Comparison of ENCODE assay signal across 8 cellular contexts in the genomic region with DNA sequence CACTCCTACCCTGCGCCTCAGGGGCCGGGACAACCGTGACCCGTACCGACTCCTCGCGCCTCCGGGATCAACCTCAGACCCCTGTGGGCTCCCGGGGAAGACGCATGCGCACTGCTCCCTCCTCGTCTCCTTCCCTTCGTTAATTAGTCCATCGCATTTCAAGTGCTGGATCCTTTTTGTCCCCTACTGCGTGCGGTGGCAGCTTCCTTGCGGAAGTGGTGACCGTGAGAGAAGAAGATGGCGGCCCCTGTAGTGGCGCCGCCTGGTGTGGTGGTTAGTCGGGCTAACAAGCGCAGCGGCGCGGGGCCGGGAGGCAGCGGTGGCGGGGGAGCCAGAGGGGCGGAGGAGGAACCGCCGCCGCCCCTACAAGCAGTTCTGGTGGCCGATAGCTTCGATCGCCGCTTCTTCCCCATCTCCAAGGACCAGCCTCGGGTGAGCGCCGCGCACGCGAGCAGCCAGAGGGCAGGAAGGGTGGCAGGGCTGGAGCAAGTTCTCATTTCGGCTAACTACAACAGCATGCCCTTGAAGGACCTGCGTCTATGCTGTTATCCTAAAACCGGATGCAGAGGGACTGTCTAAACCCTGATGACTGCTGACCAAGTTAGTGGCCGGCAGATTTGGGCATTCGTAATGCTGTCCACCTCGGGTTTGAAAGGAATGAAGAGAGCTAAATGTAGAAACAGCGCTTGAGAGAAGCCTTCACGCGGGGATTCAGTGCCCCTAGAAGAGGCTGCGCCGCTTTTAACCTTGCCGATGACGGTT. TPM values are rescaled to one million over a fixed set of nuclear protein-coding genes. Genes with fewer than 3 reads are reported as not detected.
DNase-seq lines count a peak whose midpoint lies in the region; ATAC-seq and TF ChIP-seq lines count a peak whose summit lies in the region.

TSS of gene EIF2B5 (plus strand) at position 210 of the 762 bp plus-strand sequence. CDS start at position 238, 28 bp downstream.

- H3K36me3 ChIP-seq in SK-N-SH (replicated peaks in 1 of 2; ENCODE audit: control insufficient read depth in 1 of 2, insufficient read depth in 2 of 2, low read length in 1 of 2) = peaks cover 9 to 14% of the 10 kb centered on the region in 2 experiments
- H3K36me3 ChIP-seq in osteoblast (ENCODE audit: insufficient read depth, low read length) = peaks cover 14% of the 10 kb centered on the region
- H3K36me3 ChIP-seq in thymus (ENCODE audit: control insufficient read depth, insufficient read depth) = peaks cover 3% of the 10 kb centered on the region

- no peaks in the 10 kb centered on the region for H3K9me2 ChIP-seq in SK-N-SH

- POLR2A ChIA-PET in GM10248 (lab: Yijun Ruan, JAX) (interaction anchor here (0.8 to 1.5 kb wide), 2 partner anchors 9 to 45 kb away, joined by 3 read pairs; no protein-coding TSS in a partner anchor), SK-N-SH (lab: Yijun Ruan, JAX) (interaction anchor here (1.3 to 1.5 kb wide), 2 partner anchors 9 to 21 kb away, joined by 4 to 9 read pairs; partner anchors contain the start of gene DVL3)

- under 1% methylated on average over 33 of the region's 56 CpGs for WGBS in SK-N-SH (ENCODE audit: low lambda C conversion rate)
- WGBS in thymus = under 1% methylated on average over 56 of the region's 56 CpGs

- H3K4me1 Mint-ChIP-seq in activated naive CD4-positive, alpha-beta T cell treated with anti-CD3 and anti-CD28 coated beads, Interleukin-2, amount 50 U/mL, for 24 hours = peaks cover 31% of the 10 kb centered on the region

- H3K9me3 Mint-ChIP-seq in activated naive CD4-positive, alpha-beta T cell treated with anti-CD3 and anti-CD28 coated beads, Interleukin-2, amount 50 U/mL, for 24 hours = no peaks in the 10 kb centered on the region

- TF ChIP-seq RAD21 in SK-N-SH (IDR thresholded peaks at IDR 0.05; ENCODE audit: low read length) = peak; percentile 13

- H3K4me3 ChIP-seq in SK-N-SH (ENCODE audit: low read depth in 2 of 2, low read length in 1 of 2) = peak within 1 kb of the TSS; percentile 82 to 96
- H3K4me3 ChIP-seq in osteoblast (ENCODE audit: insufficient read depth, low read length) = peak within 1 kb of the TSS; percentile 89
- peak within 1 kb of the TSS; percentile 89 for H3K4me3 ChIP-seq in thymus (ENCODE audit: low read length)

- no peaks in the 10 kb centered on the region for H4K20me1 ChIP-seq in SK-N-SH (ENCODE audit: insufficient read depth)
- H4K20me1 ChIP-seq in osteoblast (ENCODE audit: insufficient read depth, low read length) = peaks cover 16% of the 10 kb centered on the region

- H3K27me3 Mint-ChIP-seq in activated naive CD4-positive, alpha-beta T cell treated with anti-CD3 and anti-CD28 coated beads, Interleukin-2, amount 50 U/mL, for 24 hours = no peaks in the 10 kb centered on the region

- no peaks in the 10 kb centered on the region for H3K27me3 ChIP-seq in SK-N-SH (ENCODE audit: insufficient read depth)
- H3K27me3 ChIP-seq in osteoblast (ENCODE audit: insufficient read depth, low read length) = no peaks in the 10 kb centered on the region
- no peaks in the 10 kb centered on the region for H3K27me3 ChIP-seq in thymus (ENCODE audit: control insufficient read depth, insufficient read depth)

- peak; percentile 89 for ATAC-seq in HG02571 (IDR thresholded peaks at IDR 0.05; ENCODE audit: unreplicated experiment)

- peak within 1 kb of the TSS; percentile 98 for H3K27ac Mint-ChIP-seq in activated naive CD4-positive, alpha-beta T cell treated with anti-CD3 and anti-CD28 coated beads, Interleukin-2, amount 50 U/mL, for 24 hours

- peaks cover 10% of the 10 kb centered on the region for H3F3A ChIP-seq in SK-N-SH (replicated peaks; ENCODE audit: insufficient read depth)

- no peak for TF ChIP-seq EP300 in SK-N-SH (IDR thresholded peaks at IDR 0.05; ENCODE audit: borderline replicate concordance in 1 of 2, low read depth in 1 of 2, low read length in 1 of 2)

- no peaks in the 10 kb centered on the region for H3K9me3 ChIP-seq in SK-N-SH
- H3K9me3 ChIP-seq in osteoblast (ENCODE audit: low read depth, low read length) = no peaks in the 10 kb centered on the region
- no peaks in the 10 kb centered on the region for H3K9me3 ChIP-seq in thymus (ENCODE audit: control insufficient read depth)

- peak; percentile 92 for DNase-seq in GM10248 (ENCODE audit: extremely low spot score)
- DNase-seq in NCI-H1048 (lab: John Stamatoyannopoulos, UW) = peak; percentile 63
- peak; percentile 93 for DNase-seq in SK-N-SH
- peak; percentile 68 for DNase-seq in glomerular endothelial cell (ENCODE audit: extremely low read depth, low read depth, low spot score)
- DNase-seq in osteoblast (ENCODE audit: insufficient read length, low spot score, missing footprints) = peak; percentile 87

- H3K4me2 ChIP-seq in SK-N-SH (peak within 1 kb of the TSS; percentile 90), osteoblast (ENCODE audit: insufficient read depth, low read length) (peak within 1 kb of the TSS; percentile 100)

- CTCF ChIA-PET in GM10248 (lab: Yijun Ruan, JAX) = interaction anchor here (0.8 to 1.9 kb wide), 5 partner anchors 9 to 251 kb away, joined by 3 to 14 read pairs (median 5); partner anchors contain the start of gene PARL
- CTCF ChIA-PET in SK-N-SH (lab: Yijun Ruan, JAX) = interaction anchor here (0.7 to 4.0 kb wide), 13 partner anchors 10 to 552 kb away, joined by 3 to 31 read pairs (median 5); partner anchors contain the start of genes ABCC5, EEF1AKMT4 and PARL

- H3K4me3 Mint-ChIP-seq in activated naive CD4-positive, alpha-beta T cell treated with anti-CD3 and anti-CD28 coated beads, Interleukin-2, amount 50 U/mL, for 24 hours = peak within 1 kb of the TSS; percentile 94

- H3K4me1 ChIP-seq in SK-N-SH (ENCODE audit: control insufficient read depth in 1 of 2, insufficient read depth in 2 of 2, low read depth in 1 of 2, low read length in 1 of 2) = peaks cover 0 to 8% of the 10 kb centered on the region in 2 experiments; a peak in 3 of 4 replicates
- H3K4me1 ChIP-seq in osteoblast (ENCODE audit: insufficient read depth, low read length) = peaks cover 19% of the 10 kb centered on the region
- peaks cover 16% of the 10 kb centered on the region for H3K4me1 ChIP-seq in thymus (ENCODE audit: control insufficient read depth, insufficient read depth, low read length)

- peaks cover 12% of the 10 kb centered on the region for H3K36me3 Mint-ChIP-seq in activated naive CD4-positive, alpha-beta T cell treated with anti-CD3 and anti-CD28 coated beads, Interleukin-2, amount 50 U/mL, for 24 hours

- H2AFZ ChIP-seq in SK-N-SH (ENCODE audit: low read depth) (peak within 1 kb of the TSS; percentile 75), osteoblast (ENCODE audit: low read length) (peak within 1 kb of the TSS; percentile 100)

- H3K79me2 ChIP-seq in SK-N-SH (ENCODE audit: insufficient read depth) (peaks cover 62% of the 10 kb centered on the region), osteoblast (ENCODE audit: insufficient read depth, low read length) (peaks cover 45% of the 10 kb centered on the region)

- H3K27ac ChIP-seq in SK-N-SH (ENCODE audit: low read depth in 2 of 2, low read length in 1 of 2) (peak within 1 kb of the TSS; percentile 70 to 86), osteoblast (ENCODE audit: low read depth, low read length) (peak within 1 kb of the TSS; percentile 83), thymus (ENCODE audit: low read depth) (peak within 1 kb of the TSS; percentile 96)

- TF ChIP-seq CTCF in GM10248 (IDR thresholded peaks at IDR 0.05; ENCODE audit: control extremely low read depth, extremely low read depth, low read depth, missing control alignments) (peak; percentile 31), SK-N-SH (IDR thresholded peaks at IDR 0.05) (peak; percentile 56), osteoblast (IDR thresholded peaks at IDR 0.05; ENCODE audit: extremely low read depth, low read depth, low read length) (peak; percentile 34)

- peak within 1 kb of the TSS; percentile 92 for H3K9ac ChIP-seq in SK-N-SH

TF ChIP-seq in SK-N-SH, 30 proteins besides CTCF, POLR2A, EP300 and RAD21 (continues in another document):
- TF ChIP-seq ELF1 (IDR thresholded peaks at IDR 0.05) (peak; percentile 99), CHD2 (IDR thresholded peaks at IDR 0.05; ENCODE audit: low read length, partially characterized antibody) (peak; percentile 82), RXRA (IDR thresholded peaks at IDR 0.05; ENCODE audit: borderline replicate concordance, low read depth) (no peak), TEAD4 (IDR thresholded peaks at IDR 0.05; ENCODE audit: borderline replicate concordance, insufficient read depth) (no peak), REST (IDR thresholded peaks at IDR 0.05; ENCODE audit: low read depth, low read length) (peak; percentile 75)

RNA-seq across cellular contexts. Expression of gene EIF2B5, which starts in this region (rescaled TPM):
- polyA plus RNA-seq in SK-N-SH (2012; rRNA removed) = 46.8 and 61.5 TPM in 2 replicates
- 36.1 and 42.9 TPM in 2 replicates for polyA plus RNA-seq in SK-N-SH (2012; cell fraction: cytosol; rRNA removed)
- polyA plus RNA-seq in SK-N-SH (2012; cell fraction: nucleus; rRNA removed) = 113 and 133 TPM in 2 replicates
- 21.1 and 29.8 TPM in 2 replicates for total RNA-seq in glomerular endothelial cell
- total RNA-seq in osteoblast = 19.4 and 22.1 TPM in 2 replicates
- polyA plus RNA-seq in thymus = 47.3 TPM

Comparison
In these comparisons a context has a peak if more than half of its experiments do, and no peak if none do; other contexts are left out.
1. Peak in every context shown above with its lines: DNase-seq, ATAC-seq, H3K4me3 ChIP-seq and H3K27ac ChIP-seq.